Comparison of ENCODE assay signal across 8 cellular contexts in the genomic region with DNA sequence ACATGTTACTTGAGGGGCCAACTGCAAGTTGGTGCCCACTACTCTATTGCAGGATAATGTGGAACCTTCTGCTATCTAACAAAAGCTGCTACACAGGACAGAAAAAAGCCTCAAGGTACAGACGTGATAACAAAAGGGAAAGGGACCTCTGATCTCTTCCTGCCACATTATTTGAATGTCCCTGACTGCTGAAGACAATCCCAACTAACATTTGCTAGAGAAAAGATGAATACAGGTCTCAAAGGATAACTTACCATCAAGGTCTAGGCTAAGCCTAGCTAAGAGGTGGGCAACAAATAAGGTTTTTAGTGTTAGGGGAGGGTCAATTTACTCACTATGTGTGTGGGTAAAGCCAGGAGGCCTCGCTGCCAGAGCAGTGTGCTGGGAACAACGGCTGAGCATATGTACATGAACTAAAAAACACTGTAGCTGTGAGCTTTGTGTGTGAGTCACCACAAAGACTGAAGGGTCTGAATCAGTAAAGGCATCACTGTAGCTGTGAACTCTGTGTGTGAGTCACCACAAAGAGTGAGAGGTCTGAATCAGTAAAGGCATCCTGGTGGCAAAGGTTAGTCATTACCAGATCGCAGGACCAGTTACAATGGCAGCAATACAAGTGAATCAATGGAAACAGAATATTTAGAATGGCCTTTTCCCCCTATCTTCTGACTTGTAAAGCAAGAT.
DNase-seq lines count a peak whose midpoint lies in the region; ATAC-seq and TF ChIP-seq lines count a peak whose summit lies in the region.

No MANE protein-coding gene starts in this region.

- peak overlapping the region; percentile 27 for H3K27ac Mint-ChIP-seq in activated CD4-positive, alpha-beta memory T cell treated with anti-CD3 and anti-CD28 coated beads, Interleukin-2, amount 10 ng/mL, durations not matched to agents 7 days and 5 days

- H3K4me3 ChIP-seq in fibroblast of villous mesenchyme (ENCODE audit: low read depth, low read length), result no peak overlapping the region

- no peaks in the 10 kb centered on the region for H3K36me3 Mint-ChIP-seq in activated CD4-positive, alpha-beta memory T cell treated with anti-CD3 and anti-CD28 coated beads, Interleukin-2, amount 10 ng/mL, durations not matched to agents 7 days and 5 days (ENCODE audit: low read depth)

- no peak for DNase-seq in activated CD4-positive, CD25-positive, alpha-beta regulatory T cell treated with anti-CD3 and anti-CD28 coated beads, Interleukin-2, amount 50 U/mL, for 72 hours
- DNase-seq in HPDE6-E6E7 (ENCODE audit: extremely low spot score), result peak; percentile 94
- DNase-seq in activated CD4-positive, alpha-beta memory T cell treated with anti-CD3 and anti-CD28 coated beads, Interleukin-2, amount 10 ng/mL, durations not matched to agents 7 days and 5 days, result peak; percentile 58
- DNase-seq in fibroblast of villous mesenchyme (ENCODE audit: low read depth), result peak; percentile 28
- peak; percentile 9 to 21 (median 11) for DNase-seq in stimulated activated CD4-positive, alpha-beta T cell treated with anti-CD3 and anti-CD28 coated beads, TNF-alpha, amount 100 ng/mL, for 4 hours (ENCODE audit: low read depth in 3 of 3)
- DNase-seq in OCI-M1 (lab: John Stamatoyannopoulos, UW), result no peak
- no peak for DNase-seq in NCI-H446 treated with DMSO at 0.1 percent for 48 hours (lab: John Stamatoyannopoulos, UW)

- ATAC-seq in activated CD4-positive, CD25-positive, alpha-beta regulatory T cell treated with anti-CD3 and anti-CD28 coated beads, Interleukin-2, amount 50 U/mL, for 24 hours, result peak; percentile 100

- POLR2A ChIA-PET in activated CD4-positive, alpha-beta memory T cell treated with anti-CD3 and anti-CD28 coated beads, Interleukin-2, amount 10 ng/mL, durations not matched to agents 7 days and 5 days (lab: Charles Lee), result interaction anchor here (1.4 kb wide), 1 partner anchor 9 kb away, joined by 12 read pairs; no protein-coding TSS in a partner anchor

- peaks cover 18% of the 10 kb centered on the region for H3K27me3 Mint-ChIP-seq in activated CD4-positive, alpha-beta memory T cell treated with anti-CD3 and anti-CD28 coated beads, Interleukin-2, amount 10 ng/mL, durations not matched to agents 7 days and 5 days

- H3K4me3 Mint-ChIP-seq in activated CD4-positive, alpha-beta memory T cell treated with anti-CD3 and anti-CD28 coated beads, Interleukin-2, amount 10 ng/mL, durations not matched to agents 7 days and 5 days, result no peak overlapping the region

- peaks cover 16% of the 10 kb centered on the region for H3K4me1 Mint-ChIP-seq in activated CD4-positive, alpha-beta memory T cell treated with anti-CD3 and anti-CD28 coated beads, Interleukin-2, amount 10 ng/mL, durations not matched to agents 7 days and 5 days

- no peaks in the 10 kb centered on the region for H3K9me3 Mint-ChIP-seq in activated CD4-positive, alpha-beta memory T cell treated with anti-CD3 and anti-CD28 coated beads, Interleukin-2, amount 10 ng/mL, durations not matched to agents 7 days and 5 days

- TF ChIP-seq CTCF in fibroblast of villous mesenchyme (IDR thresholded peaks at IDR 0.05; ENCODE audit: insufficient read depth, low read depth, low read length), result no peak

- CTCF ChIA-PET in activated CD4-positive, alpha-beta memory T cell treated with anti-CD3 and anti-CD28 coated beads, Interleukin-2, amount 10 ng/mL, durations not matched to agents 7 days and 5 days (lab: Charles Lee), result interaction anchor here (0.8 to 3.3 kb wide), 4 partner anchors 9 to 129 kb away, joined by 3 to 36 read pairs (median 4); no protein-coding TSS in a partner anchor

Comparison
In these comparisons a context has a peak if more than half of its experiments do, and no peak if none do; other contexts are left out.
1. DNase-seq: peak in HPDE6-E6E7 (single experiment), activated CD4-positive, alpha-beta memory T cell treated with anti-CD3 and anti-CD28 coated beads, Interleukin-2, amount 10 ng/mL, durations not matched to agents 7 days and 5 days (single experiment), fibroblast of villous mesenchyme (single experiment) and stimulated activated CD4-positive, alpha-beta T cell treated with anti-CD3 and anti-CD28 coated beads, TNF-alpha, amount 100 ng/mL, for 4 hours (3 of 3); none in activated CD4-positive, CD25-positive, alpha-beta regulatory T cell treated with anti-CD3 and anti-CD28 coated beads, Interleukin-2, amount 50 U/mL, for 72 hours (single experiment), OCI-M1 (single experiment) and NCI-H446 treated with DMSO at 0.1 percent for 48 hours (single experiment).